Comparison of ENCODE assay signal across 1 cellular context in the genomic region with DNA sequence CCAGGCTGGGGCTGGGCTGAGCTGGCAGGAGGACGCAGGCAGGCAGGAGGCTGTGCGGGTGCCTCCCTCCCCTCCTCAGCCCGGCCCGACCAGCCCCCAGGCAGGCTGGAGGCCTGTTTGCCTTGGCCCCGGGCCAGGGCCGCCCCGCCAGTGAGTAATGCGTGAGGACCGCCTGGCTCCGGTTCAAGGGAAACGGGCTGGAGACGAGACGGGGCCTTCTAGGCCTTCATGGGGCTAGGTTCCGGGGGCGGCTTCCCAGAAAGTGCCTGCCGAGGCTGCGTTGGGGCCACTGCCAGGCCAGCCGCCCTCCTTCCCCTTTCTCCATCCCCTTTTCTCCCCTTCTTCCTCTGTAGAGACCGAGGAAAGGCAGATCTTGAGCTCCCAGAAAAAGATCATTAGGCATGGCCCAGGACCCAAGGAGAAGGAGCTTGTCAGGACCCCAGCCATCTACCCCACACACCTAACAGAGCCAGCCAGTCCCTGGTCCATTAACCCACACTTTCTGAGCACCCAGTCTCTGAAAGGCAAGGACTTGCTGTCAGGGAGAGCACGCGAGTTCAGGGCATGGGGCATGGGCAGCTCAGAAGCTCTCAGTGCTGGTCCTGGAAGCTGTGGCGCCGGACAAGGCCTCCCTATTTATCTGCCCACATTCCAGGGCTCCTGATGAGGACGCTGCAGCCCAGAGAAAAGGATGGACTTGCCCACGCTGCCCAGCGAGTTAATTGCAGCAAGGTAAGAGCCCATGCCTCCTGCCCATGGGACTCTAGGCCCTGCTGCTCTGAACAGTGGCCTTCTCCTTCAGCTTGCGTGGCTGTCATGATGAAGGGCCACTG.
A peak's percentile ranks its signal among the peaks of the same experiment; 100 is the strongest.
TF ChIP-seq lines count a peak whose summit lies in the region.

No MANE protein-coding gene starts in this region.

TF ChIP-seq in HepG2, 621 proteins besides CTCF, POLR2A, EP300 and RAD21 (continued from another document and continues in another):
- TF ChIP-seq, protein P1, sequence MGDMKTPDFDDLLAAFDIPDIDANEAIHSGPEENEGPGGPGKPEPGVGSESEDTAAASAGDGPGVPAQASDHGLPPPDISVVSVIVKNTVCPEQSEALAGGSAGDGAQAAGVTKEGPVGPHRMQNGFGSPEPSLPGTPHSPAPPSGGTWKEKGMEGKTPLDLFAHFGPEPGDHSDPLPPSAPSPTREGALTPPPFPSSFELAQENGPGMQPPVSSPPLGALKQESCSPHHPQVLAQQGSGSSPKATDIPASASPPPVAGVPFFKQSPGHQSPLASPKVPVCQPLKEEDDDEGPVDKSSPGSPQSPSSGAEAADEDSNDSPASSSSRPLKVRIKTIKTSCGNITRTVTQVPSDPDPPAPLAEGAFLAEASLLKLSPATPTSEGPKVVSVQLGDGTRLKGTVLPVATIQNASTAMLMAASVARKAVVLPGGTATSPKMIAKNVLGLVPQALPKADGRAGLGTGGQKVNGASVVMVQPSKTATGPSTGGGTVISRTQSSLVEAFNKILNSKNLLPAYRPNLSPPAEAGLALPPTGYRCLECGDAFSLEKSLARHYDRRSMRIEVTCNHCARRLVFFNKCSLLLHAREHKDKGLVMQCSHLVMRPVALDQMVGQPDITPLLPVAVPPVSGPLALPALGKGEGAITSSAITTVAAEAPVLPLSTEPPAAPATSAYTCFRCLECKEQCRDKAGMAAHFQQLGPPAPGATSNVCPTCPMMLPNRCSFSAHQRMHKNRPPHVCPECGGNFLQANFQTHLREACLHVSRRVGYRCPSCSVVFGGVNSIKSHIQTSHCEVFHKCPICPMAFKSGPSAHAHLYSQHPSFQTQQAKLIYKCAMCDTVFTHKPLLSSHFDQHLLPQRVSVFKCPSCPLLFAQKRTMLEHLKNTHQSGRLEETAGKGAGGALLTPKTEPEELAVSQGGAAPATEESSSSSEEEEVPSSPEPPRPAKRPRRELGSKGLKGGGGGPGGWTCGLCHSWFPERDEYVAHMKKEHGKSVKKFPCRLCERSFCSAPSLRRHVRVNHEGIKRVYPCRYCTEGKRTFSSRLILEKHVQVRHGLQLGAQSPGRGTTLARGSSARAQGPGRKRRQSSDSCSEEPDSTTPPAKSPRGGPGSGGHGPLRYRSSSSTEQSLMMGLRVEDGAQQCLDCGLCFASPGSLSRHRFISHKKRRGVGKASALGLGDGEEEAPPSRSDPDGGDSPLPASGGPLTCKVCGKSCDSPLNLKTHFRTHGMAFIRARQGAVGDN (CRISPR knock-in tag; IDR thresholded peaks at IDR 0.05), result peak; percentile 97
- TF ChIP-seq, protein P2, sequence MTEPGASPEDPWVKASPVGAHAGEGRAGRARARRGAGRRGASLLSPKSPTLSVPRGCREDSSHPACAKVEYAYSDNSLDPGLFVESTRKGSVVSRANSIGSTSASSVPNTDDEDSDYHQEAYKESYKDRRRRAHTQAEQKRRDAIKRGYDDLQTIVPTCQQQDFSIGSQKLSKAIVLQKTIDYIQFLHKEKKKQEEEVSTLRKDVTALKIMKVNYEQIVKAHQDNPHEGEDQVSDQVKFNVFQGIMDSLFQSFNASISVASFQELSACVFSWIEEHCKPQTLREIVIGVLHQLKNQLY (CRISPR knock-in tag; IDR thresholded peaks at IDR 0.05), result peak; percentile 79; the same call in 1 of the 2 replicates
- TF ChIP-seq ZSCAN31 (CRISPR knock-in tag; IDR thresholded peaks at IDR 0.05; ENCODE audit: low read depth), result 0 out of 2 replicates have a peak, but pooled peaks have one; percentile 40
- TF ChIP-seq SP5 (CRISPR knock-in tag; IDR thresholded peaks at IDR 0.05; ENCODE audit: borderline replicate concordance, low read depth), result peak; percentile 89
- 0 out of 2 replicates have a peak, but pooled peaks have one; percentile 44 for TF ChIP-seq ELF1 (CRISPR knock-in tag; IDR thresholded peaks at IDR 0.05)
- TF ChIP-seq, protein P3, sequence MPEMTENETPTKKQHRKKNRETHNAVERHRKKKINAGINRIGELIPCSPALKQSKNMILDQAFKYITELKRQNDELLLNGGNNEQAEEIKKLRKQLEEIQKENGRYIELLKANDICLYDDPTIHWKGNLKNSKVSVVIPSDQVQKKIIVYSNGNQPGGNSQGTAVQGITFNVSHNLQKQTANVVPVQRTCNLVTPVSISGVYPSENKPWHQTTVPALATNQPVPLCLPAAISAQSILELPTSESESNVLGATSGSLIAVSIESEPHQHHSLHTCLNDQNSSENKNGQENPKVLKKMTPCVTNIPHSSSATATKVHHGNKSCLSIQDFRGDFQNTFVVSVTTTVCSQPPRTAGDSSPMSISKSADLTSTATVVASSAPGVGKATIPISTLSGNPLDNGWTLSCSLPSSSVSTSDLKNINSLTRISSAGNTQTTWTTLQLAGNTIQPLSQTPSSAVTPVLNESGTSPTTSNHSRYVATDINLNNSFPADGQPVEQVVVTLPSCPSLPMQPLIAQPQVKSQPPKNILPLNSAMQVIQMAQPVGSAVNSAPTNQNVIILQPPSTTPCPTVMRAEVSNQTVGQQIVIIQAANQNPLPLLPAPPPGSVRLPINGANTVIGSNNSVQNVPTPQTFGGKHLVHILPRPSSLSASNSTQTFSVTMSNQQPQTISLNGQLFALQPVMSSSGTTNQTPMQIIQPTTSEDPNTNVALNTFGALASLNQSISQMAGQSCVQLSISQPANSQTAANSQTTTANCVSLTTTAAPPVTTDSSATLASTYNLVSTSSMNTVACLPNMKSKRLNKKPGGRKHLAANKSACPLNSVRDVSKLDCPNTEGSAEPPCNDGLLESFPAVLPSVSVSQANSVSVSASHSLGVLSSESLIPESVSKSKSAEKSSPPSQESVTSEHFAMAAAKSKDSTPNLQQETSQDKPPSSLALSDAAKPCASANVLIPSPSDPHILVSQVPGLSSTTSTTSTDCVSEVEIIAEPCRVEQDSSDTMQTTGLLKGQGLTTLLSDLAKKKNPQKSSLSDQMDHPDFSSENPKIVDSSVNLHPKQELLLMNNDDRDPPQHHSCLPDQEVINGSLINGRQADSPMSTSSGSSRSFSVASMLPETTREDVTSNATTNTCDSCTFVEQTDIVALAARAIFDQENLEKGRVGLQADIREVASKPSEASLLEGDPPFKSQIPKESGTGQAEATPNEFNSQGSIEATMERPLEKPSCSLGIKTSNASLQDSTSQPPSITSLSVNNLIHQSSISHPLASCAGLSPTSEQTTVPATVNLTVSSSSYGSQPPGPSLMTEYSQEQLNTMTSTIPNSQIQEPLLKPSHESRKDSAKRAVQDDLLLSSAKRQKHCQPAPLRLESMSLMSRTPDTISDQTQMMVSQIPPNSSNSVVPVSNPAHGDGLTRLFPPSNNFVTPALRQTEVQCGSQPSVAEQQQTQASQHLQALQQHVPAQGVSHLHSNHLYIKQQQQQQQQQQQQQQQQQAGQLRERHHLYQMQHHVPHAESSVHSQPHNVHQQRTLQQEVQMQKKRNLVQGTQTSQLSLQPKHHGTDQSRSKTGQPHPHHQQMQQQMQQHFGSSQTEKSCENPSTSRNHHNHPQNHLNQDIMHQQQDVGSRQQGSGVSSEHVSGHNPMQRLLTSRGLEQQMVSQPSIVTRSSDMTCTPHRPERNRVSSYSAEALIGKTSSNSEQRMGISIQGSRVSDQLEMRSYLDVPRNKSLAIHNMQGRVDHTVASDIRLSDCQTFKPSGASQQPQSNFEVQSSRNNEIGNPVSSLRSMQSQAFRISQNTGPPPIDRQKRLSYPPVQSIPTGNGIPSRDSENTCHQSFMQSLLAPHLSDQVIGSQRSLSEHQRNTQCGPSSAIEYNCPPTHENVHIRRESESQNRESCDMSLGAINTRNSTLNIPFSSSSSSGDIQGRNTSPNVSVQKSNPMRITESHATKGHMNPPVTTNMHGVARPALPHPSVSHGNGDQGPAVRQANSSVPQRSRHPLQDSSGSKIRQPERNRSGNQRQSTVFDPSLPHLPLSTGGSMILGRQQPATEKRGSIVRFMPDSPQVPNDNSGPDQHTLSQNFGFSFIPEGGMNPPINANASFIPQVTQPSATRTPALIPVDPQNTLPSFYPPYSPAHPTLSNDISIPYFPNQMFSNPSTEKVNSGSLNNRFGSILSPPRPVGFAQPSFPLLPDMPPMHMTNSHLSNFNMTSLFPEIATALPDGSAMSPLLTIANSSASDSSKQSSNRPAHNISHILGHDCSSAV (CRISPR knock-in tag; IDR thresholded peaks at IDR 0.05; ENCODE audit: borderline replicate concordance), result no peak
- TF ChIP-seq, protein P4, sequence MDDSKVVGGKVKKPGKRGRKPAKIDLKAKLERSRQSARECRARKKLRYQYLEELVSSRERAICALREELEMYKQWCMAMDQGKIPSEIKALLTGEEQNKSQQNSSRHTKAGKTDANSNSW (CRISPR knock-in tag; IDR thresholded peaks at IDR 0.05; ENCODE audit: borderline replicate concordance), result no peak; the same call in 1 of the 2 replicates
- TF ChIP-seq ZNF260 (CRISPR knock-in tag; IDR thresholded peaks at IDR 0.05; ENCODE audit: borderline replicate concordance, low read depth), result no peak
- TF ChIP-seq, protein P5, sequence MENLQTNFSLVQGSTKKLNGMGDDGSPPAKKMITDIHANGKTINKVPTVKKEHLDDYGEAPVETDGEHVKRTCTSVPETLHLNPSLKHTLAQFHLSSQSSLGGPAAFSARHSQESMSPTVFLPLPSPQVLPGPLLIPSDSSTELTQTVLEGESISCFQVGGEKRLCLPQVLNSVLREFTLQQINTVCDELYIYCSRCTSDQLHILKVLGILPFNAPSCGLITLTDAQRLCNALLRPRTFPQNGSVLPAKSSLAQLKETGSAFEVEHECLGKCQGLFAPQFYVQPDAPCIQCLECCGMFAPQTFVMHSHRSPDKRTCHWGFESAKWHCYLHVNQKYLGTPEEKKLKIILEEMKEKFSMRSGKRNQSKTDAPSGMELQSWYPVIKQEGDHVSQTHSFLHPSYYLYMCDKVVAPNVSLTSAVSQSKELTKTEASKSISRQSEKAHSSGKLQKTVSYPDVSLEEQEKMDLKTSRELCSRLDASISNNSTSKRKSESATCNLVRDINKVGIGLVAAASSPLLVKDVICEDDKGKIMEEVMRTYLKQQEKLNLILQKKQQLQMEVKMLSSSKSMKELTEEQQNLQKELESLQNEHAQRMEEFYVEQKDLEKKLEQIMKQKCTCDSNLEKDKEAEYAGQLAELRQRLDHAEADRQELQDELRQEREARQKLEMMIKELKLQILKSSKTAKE (CRISPR knock-in tag; IDR thresholded peaks at IDR 0.05; ENCODE audit: borderline replicate concordance), result peak; percentile 96
- peak; percentile 60; the same call in 1 of the 2 replicates for TF ChIP-seq TOPORS (CRISPR knock-in tag; IDR thresholded peaks at IDR 0.05)
- no peak for TF ChIP-seq ARHGAP35 (CRISPR knock-in tag; IDR thresholded peaks at IDR 0.05; ENCODE audit: borderline replicate concordance)
- TF ChIP-seq RARA (CRISPR knock-in tag; IDR thresholded peaks at IDR 0.05), result peak; percentile 86
- TF ChIP-seq, protein P6, sequence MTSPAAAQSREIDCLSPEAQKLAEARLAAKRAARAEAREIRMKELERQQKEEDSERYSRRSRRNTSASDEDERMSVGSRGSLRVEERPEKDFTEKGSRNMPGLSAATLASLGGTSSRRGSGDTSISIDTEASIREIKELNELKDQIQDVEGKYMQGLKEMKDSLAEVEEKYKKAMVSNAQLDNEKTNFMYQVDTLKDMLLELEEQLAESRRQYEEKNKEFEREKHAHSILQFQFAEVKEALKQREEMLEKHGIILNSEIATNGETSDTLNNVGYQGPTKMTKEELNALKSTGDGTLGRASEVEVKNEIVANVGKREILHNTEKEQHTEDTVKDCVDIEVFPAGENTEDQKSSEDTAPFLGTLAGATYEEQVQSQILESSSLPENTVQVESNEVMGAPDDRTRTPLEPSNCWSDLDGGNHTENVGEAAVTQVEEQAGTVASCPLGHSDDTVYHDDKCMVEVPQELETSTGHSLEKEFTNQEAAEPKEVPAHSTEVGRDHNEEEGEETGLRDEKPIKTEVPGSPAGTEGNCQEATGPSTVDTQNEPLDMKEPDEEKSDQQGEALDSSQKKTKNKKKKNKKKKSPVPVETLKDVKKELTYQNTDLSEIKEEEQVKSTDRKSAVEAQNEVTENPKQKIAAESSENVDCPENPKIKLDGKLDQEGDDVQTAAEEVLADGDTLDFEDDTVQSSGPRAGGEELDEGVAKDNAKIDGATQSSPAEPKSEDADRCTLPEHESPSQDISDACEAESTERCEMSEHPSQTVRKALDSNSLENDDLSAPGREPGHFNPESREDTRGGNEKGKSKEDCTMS (CRISPR knock-in tag; conservative IDR thresholded peaks at IDR 0.05), result no peak
- TF ChIP-seq SP2 (CRISPR knock-in tag; IDR thresholded peaks at IDR 0.05), result 0 out of 2 replicates have a peak, but pooled peaks have one; percentile 29
- TF ChIP-seq ZKSCAN5 (CRISPR knock-in tag; IDR thresholded peaks at IDR 0.05), result 0 out of 2 replicates have a peak, but pooled peaks have one; percentile 11
- TF ChIP-seq, protein P7, sequence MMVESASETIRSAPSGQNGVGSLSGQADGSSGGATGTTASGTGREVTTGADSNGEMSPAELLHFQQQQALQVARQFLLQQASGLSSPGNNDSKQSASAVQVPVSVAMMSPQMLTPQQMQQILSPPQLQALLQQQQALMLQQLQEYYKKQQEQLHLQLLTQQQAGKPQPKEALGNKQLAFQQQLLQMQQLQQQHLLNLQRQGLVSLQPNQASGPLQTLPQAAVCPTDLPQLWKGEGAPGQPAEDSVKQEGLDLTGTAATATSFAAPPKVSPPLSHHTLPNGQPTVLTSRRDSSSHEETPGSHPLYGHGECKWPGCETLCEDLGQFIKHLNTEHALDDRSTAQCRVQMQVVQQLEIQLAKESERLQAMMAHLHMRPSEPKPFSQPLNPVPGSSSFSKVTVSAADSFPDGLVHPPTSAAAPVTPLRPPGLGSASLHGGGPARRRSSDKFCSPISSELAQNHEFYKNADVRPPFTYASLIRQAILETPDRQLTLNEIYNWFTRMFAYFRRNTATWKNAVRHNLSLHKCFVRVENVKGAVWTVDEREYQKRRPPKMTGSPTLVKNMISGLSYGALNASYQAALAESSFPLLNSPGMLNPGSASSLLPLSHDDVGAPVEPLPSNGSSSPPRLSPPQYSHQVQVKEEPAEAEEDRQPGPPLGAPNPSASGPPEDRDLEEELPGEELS (CRISPR knock-in tag; IDR thresholded peaks at IDR 0.05), result peak; percentile 65
- no peak for TF ChIP-seq ZKSCAN1 (IDR thresholded peaks at IDR 0.05; ENCODE audit: low read length)
- TF ChIP-seq, protein P8, sequence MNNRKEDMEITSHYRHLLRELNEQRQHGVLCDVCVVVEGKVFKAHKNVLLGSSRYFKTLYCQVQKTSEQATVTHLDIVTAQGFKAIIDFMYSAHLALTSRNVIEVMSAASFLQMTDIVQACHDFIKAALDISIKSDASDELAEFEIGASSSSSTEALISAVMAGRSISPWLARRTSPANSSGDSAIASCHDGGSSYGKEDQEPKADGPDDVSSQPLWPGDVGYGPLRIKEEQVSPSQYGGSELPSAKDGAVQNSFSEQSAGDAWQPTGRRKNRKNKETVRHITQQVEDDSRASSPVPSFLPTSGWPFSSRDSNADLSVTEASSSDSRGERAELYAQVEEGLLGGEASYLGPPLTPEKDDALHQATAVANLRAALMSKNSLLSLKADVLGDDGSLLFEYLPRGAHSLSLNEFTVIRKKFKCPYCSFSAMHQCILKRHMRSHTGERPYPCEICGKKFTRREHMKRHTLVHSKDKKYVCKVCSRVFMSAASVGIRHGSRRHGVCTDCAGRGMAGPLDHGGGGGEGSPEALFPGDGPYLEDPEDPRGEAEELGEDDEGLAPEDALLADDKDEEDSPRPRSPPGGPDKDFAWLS (CRISPR knock-in tag; IDR thresholded peaks at IDR 0.05; ENCODE audit: borderline replicate concordance), result no peak
- no peak for TF ChIP-seq NR2C2 (CRISPR knock-in tag; IDR thresholded peaks at IDR 0.05; ENCODE audit: borderline replicate concordance)
- peak; percentile 65; the same call in 1 of the 2 replicates for TF ChIP-seq ZMYM4 (CRISPR knock-in tag; IDR thresholded peaks at IDR 0.05)
